1 cellular context compared by ENCODE assay signal in genomic region chr1:167432780-167433179, GRCh38.
TF ChIP-seq lines count a peak whose summit lies in the region.

No MANE protein-coding gene starts in this region.

TF ChIP-seq in H1, 55 proteins besides CTCF, POLR2A, EP300 and RAD21:
- no peak for TF ChIP-seq EGR1 (IDR thresholded peaks at IDR 0.05; ENCODE audit: borderline replicate concordance, low read depth, low read length)
- TF ChIP-seq ZNF274 (IDR thresholded peaks at IDR 0.05; ENCODE audit: borderline replicate concordance, extremely low read depth, low read length), result no peak
- TF ChIP-seq SIRT6 (IDR thresholded peaks at IDR 0.05; ENCODE audit: low read length), result no peak
- no peak for TF ChIP-seq NRF1 (IDR thresholded peaks at IDR 0.05; ENCODE audit: low read depth, low read length)
- no peak for TF ChIP-seq JUND (IDR thresholded peaks at IDR 0.05; ENCODE audit: low read length)
- no peak for TF ChIP-seq EZH2 (IDR thresholded peaks at IDR 0.05; ENCODE audit: low read depth, low read length, severe bottlenecking)
- TF ChIP-seq CHD1 (IDR thresholded peaks at IDR 0.05; ENCODE audit: low read depth, low read length), result no peak
- no peak for TF ChIP-seq TEAD4 (IDR thresholded peaks at IDR 0.05; ENCODE audit: low read depth, low read length)
- no peak for TF ChIP-seq USF2 (IDR thresholded peaks at IDR 0.05; ENCODE audit: low read length)
TF ChIP-seq in H1: peak in this region for 0.
